ENCODE assay signal across 22 cellular contexts in the genomic region with DNA sequence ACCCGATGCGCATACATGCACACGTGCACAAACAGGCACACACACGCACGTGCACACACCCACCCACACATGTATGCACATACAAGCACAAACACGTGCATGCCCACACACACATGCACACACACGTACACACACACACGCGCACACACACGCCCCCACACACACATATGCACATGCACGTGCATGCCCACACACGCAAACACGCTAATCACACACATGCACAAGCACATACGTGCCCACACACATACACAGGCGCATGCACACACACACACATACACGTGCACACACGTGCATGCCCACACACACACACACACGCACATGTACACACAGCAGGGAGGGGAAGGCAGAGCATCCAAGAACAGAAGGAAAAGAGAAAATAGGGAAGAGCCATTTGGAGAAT. TPM values are rescaled to one million over a fixed set of nuclear protein-coding genes. Genes with fewer than 3 reads are reported as not detected.
DNase-seq lines count a peak whose midpoint lies in the region; ATAC-seq, FAIRE-seq and TF ChIP-seq lines count a peak whose summit lies in the region.
"Had no signal": no experiment of that assay in that cellular context is flagged by ENCODE, and none has a peak within 500 bp of the region (broad histone marks: within the 10 kb centered on the region; RNA-seq: fewer than 3 reads in every experiment).

No MANE protein-coding gene starts in this region.

- SMC1A ChIA-PET in GM12878 (lab: Charles Lee; ENCODE audit: uncharacterized antibody, unreplicated experiment), result no interaction called here

- TF ChIP-seq POLR2A in GM12878 (IDR thresholded peaks at IDR 0.05; ENCODE audit: low read depth, low read length) (no peak), thyroid gland (IDR thresholded peaks at IDR 0.05) (no peak)

- H3K36me3 ChIP-seq in HEK293 (ENCODE audit: control insufficient read depth in 2 of 2, insufficient read depth in 1 of 2, low read length in 2 of 2) (no peaks in the 10 kb centered on the region), GM12878 (ENCODE audit: control insufficient read depth in 2 of 2, insufficient read depth in 2 of 2, low read length in 1 of 2) (no peaks in the 10 kb centered on the region), endodermal cell (ENCODE audit: control insufficient read depth, insufficient read depth, low read length) (no peaks in the 10 kb centered on the region), thyroid gland (no peaks in the 10 kb centered on the region)
- H3K36me3 ChIP-seq: BE2C had no signal

- no peaks in the 10 kb centered on the region for H3K4me1 Mint-ChIP-seq in endodermal cell
- H3K4me1 Mint-ChIP-seq: CD4-positive, CD25-positive, alpha-beta regulatory T cell; CD8-positive, alpha-beta memory T cell had no signal

- TF ChIP-seq CTCF in HEK293 (tag by site-specific recombination; IDR thresholded peaks at IDR 0.05) (no peak), GM12878 (IDR thresholded peaks at IDR 0.05 in 2 of 3, conservative IDR thresholded peaks at IDR 0.05 in 1 of 3; ENCODE audit: control insufficient read depth in 2 of 3, extremely low read depth in 1 of 3, insufficient read depth in 1 of 3, low read depth in 3 of 3, low read length in 3 of 3) (no peak), endodermal cell (conservative IDR thresholded peaks at IDR 0.05) (no peak), thyroid gland (IDR thresholded peaks at IDR 0.05) (no peak), D721Med (IDR thresholded peaks at IDR 0.05; ENCODE audit: insufficient read depth, missing control alignments) (no peak)

- H3K4me3 Mint-ChIP-seq in endodermal cell, result no peak overlapping the region
- H3K4me3 Mint-ChIP-seq: CD4-positive, CD25-positive, alpha-beta regulatory T cell; CD8-positive, alpha-beta memory T cell; GM23338 had no signal

- no peaks in the 10 kb centered on the region for H3K9me3 ChIP-seq in HEK293 (ENCODE audit: control insufficient read depth, insufficient read depth, low read depth, low read length)
- H3K9me3 ChIP-seq in GM12878 (replicated peaks; ENCODE audit: control insufficient read depth, insufficient read depth, low read length), result peaks cover 3% of the 10 kb centered on the region; the same call in 1 of the 3 replicates
- peaks cover 31% of the 10 kb centered on the region for H3K9me3 ChIP-seq in endodermal cell (ENCODE audit: control insufficient read depth, low read length)
- no peaks in the 10 kb centered on the region for H3K9me3 ChIP-seq in thyroid gland
- H3K9me3 ChIP-seq: BE2C had no signal

- H3K9ac ChIP-seq in GM12878 (ENCODE audit: control insufficient read depth, insufficient read depth, low read length), result no peak overlapping the region
- no peak overlapping the region for H3K9ac ChIP-seq in endodermal cell (ENCODE audit: extremely low read depth, low read length, poor library complexity, severe bottlenecking)

- RAD21 ChIA-PET in GM12878 (lab: Charles Lee; ENCODE audit: unreplicated experiment), result no interaction called here

- H3K4me1 ChIP-seq in HEK293 (ENCODE audit: control insufficient read depth, insufficient read depth, low read length) (no peaks in the 10 kb centered on the region), GM12878 (ENCODE audit: control insufficient read depth, insufficient read depth, low read length) (no peaks in the 10 kb centered on the region), endodermal cell (ENCODE audit: control insufficient read depth, insufficient read depth, low read length) (no peaks in the 10 kb centered on the region), thyroid gland (no peaks in the 10 kb centered on the region)
- H3K4me1 ChIP-seq: BE2C had no signal

- FAIRE-seq in GM12878 (lab: Jason Lieb, UNC) (no peak), urothelium cell line (lab: Jason Lieb, UNC) (peak; percentile 100), D721Med (lab: Jason Lieb, UNC) (no peak)
- FAIRE-seq: A204.1, G401.6, K562 had no signal

- intact Hi-C loops in GM12878 (cut with micrococcal nuclease; ENCODE audit: unreplicated experiment), result no loop called here
- intact Hi-C loops in thyroid gland (cut with DNase I), result loop anchor here (10.0 kb wide), 1 partner anchor 213 kb away; no protein-coding TSS in a partner anchor

- H3K27me3 ChIP-seq in GM12878 (replicated peaks in 1 of 2; ENCODE audit: control insufficient read depth in 2 of 2, insufficient read depth in 2 of 2, low read length in 1 of 2) (no peaks in the 10 kb centered on the region), endodermal cell (ENCODE audit: control insufficient read depth, insufficient read depth, low read length, poor library complexity, severe bottlenecking) (no peaks in the 10 kb centered on the region), thyroid gland (no peaks in the 10 kb centered on the region)

- DNase-seq in GM12878 (ENCODE audit: low read depth, low spot score) (no peak), endodermal cell (no peak), urothelium cell line (ENCODE audit: low spot score) (no peak), NCI-H2196 treated with DMSO at 0.1 percent for 48 hours (lab: John Stamatoyannopoulos, UW; ENCODE audit: unreplicated experiment) (no peak), thyroid gland (no peak), D721Med (ENCODE audit: insufficient read length, low spot score) (no peak)
- DNase-seq: ACHN; BE2C; C1 segment of cervical spinal cord; CD4-positive, CD25-positive, alpha-beta regulatory T cell; CD8-positive, alpha-beta memory T cell; COR-L47; H7; IMR-90 had no signal

- TF ChIP-seq RAD21 in GM12878 (IDR thresholded peaks at IDR 0.05; ENCODE audit: insufficient read depth, low read depth, low read length), result no peak

- POLR2A ChIA-PET in HEK293 (lab: Yijun Ruan, JAX), result no interaction called here
- POLR2A ChIA-PET in GM12878 (lab: Charles Lee), result no interaction called here

- in situ Hi-C loops in GM12878 (cut with MboI), result no loop called here

- no peak for ATAC-seq in GM12878
- ATAC-seq: GM23338, HCT116, K562 had no signal

- H4K20me1 ChIP-seq in GM12878 (ENCODE audit: control insufficient read depth, insufficient read depth), result no peaks in the 10 kb centered on the region

- WGBS in GM12878 (ENCODE audit: insufficient coverage, insufficient replicate concordance, low lambda C conversion rate, missing lambda C conversion rate), result 71% methylated on average over 18 of the region's 18 CpGs
- WGBS in endodermal cell (ENCODE audit: insufficient coverage in 1 of 2, insufficient read length in 1 of 2), 2 experiments, result 95% methylated on average over 15 of the region's 18 CpGs; no CpG with 5 or more reads in 1 of the 2 experiments
- 80 to 88% methylated on average over 18 of the region's 18 CpGs for WGBS in thyroid gland, 2 donors

- no peaks in the 10 kb centered on the region for H3K27me3 Mint-ChIP-seq in endodermal cell (ENCODE audit: insufficient read depth)

- no peak overlapping the region for H3K4me2 ChIP-seq in GM12878 (ENCODE audit: control insufficient read depth, insufficient read depth)
- H3K4me2 ChIP-seq: GM23338 had no signal

- no peak overlapping the region for H2AFZ ChIP-seq in GM12878 (ENCODE audit: control insufficient read depth, low read depth, low read length)
- H2AFZ ChIP-seq: GM23338 had no signal

- H3K4me3 ChIP-seq in HEK293 (ENCODE audit: low read depth, low read length) (no peak overlapping the region), GM12878 (no peak overlapping the region), endodermal cell (ENCODE audit: low read length) (peak overlapping the region; percentile 16), thyroid gland (replicated peaks in 1 of 3) (no peak overlapping the region)
- H3K4me3 ChIP-seq: GM23338, K562 had no signal

- no peak overlapping the region for H3K27ac Mint-ChIP-seq in endodermal cell
- H3K27ac Mint-ChIP-seq: GM23338 had no signal

- H3K79me2 ChIP-seq in GM12878 (ENCODE audit: control insufficient read depth, insufficient read depth, low read length), result no peaks in the 10 kb centered on the region

- H3K27ac ChIP-seq in HEK293 (ENCODE audit: extremely low read depth, low read depth, low read length) (no peak overlapping the region), GM12878 (ENCODE audit: control insufficient read depth, insufficient read depth) (no peak overlapping the region), endodermal cell (ENCODE audit: low read depth, low read length) (no peak overlapping the region), thyroid gland (no peak overlapping the region)
- H3K27ac ChIP-seq: HL-60 had no signal

- no peak for TF ChIP-seq EP300 in GM12878 (IDR thresholded peaks at IDR 0.05; ENCODE audit: borderline replicate concordance in 1 of 2, control insufficient read depth in 1 of 2, low read depth in 2 of 2, low read length in 2 of 2)

- no peaks in the 10 kb centered on the region for H3K36me3 Mint-ChIP-seq in endodermal cell (ENCODE audit: low read depth)
- H3K36me3 Mint-ChIP-seq: CD8-positive, alpha-beta memory T cell had no signal

- BruUV-seq in GM12878 (replicated peaks; lab: Mats Ljungman, UMichigan), result no TSS peak

- H3K9me3 Mint-ChIP-seq in endodermal cell, result peaks cover 47% of the 10 kb centered on the region

- CTCF ChIA-PET in HEK293 (lab: Yijun Ruan, JAX), result no interaction called here
- CTCF ChIA-PET in GM12878 (lab: Yijun Ruan, JAX), result no interaction called here

TF ChIP-seq in HEK293, 187 proteins besides CTCF, POLR2A, EP300 and RAD21 (continues in another document):
- TF ChIP-seq ZNF2 (tag by site-specific recombination; IDR thresholded peaks at IDR 0.05), result no peak

TF ChIP-seq in GM12878, 131 proteins besides CTCF, POLR2A, EP300 and RAD21 (continues in another document):
- no peak for TF ChIP-seq RB1 (IDR thresholded peaks at IDR 0.05; ENCODE audit: borderline replicate concordance)
- peak; percentile 52 for TF ChIP-seq NR2C2 (IDR thresholded peaks at IDR 0.05; ENCODE audit: borderline replicate concordance, control insufficient read depth, insufficient read length, low read depth)

RNA-seq across cellular contexts. Expression of a gene that starts 26.8 kb away (rescaled TPM):
- total RNA-seq in GM12878 (2013; cell fraction: nucleolus; rRNA removed), result not detected in 2 replicates
- total RNA-seq in GM12878 (2014; rRNA removed), result 0.06 TPM in 1 of 2 replicates, not detected in the other
- not detected in 2 replicates for total RNA-seq in GM12878 (2014; rRNA removed; fragmentation: Illumina TruSeq; extraction: Trizol)
- 0.21 and 0.41 TPM in 2 replicates for total RNA-seq in GM12878 (2021)
- not detected for polyA plus RNA-seq in GM12878 (2011; ENCODE audit: low read depth)
- not detected in 2 replicates for polyA plus RNA-seq in GM12878 (2011; rRNA removed)
- not detected in 2 replicates for polyA plus RNA-seq in GM12878 (2011; cell fraction: cytosol; rRNA removed)
- polyA plus RNA-seq in GM12878 (2011; cell fraction: nucleus; rRNA removed), result not detected in 2 replicates
- 0.16 and 0.38 TPM in 2 replicates for polyA plus RNA-seq in GM12878 (2012)
- 0.04 TPM in 1 of 2 replicates, not detected in the other for polyA plus RNA-seq in GM12878 (2014; fragmentation: Illumina TruSeq; extraction: Trizol)
- not detected for polyA plus RNA-seq in GM12878 (2014; fragmentation: Nextera tagmentation; extraction: Ambion mirVana)
- 0.04 and 0.06 TPM in 2 replicates for polyA plus RNA-seq in GM12878 (2014; rRNA removed)
- polyA plus RNA-seq in GM12878 (2016; fragmentation: Nextera tagmentation; extraction: Ambion mirVana), result under 1 TPM in 1 of 2 experiments, not detected in 1; 0.13 TPM
- polyA minus RNA-seq in GM12878 (2011; rRNA and poly(A)+ RNA removed), result 2.6 TPM in 1 of 2 replicates, not detected in the other
- polyA minus RNA-seq in GM12878 (2011; cell fraction: cytosol; rRNA and poly(A)+ RNA removed), result not detected in 2 replicates
- not detected in 2 replicates for polyA minus RNA-seq in GM12878 (2011; cell fraction: nucleus; rRNA and poly(A)+ RNA removed)
- total RNA-seq in endodermal cell, result under 1 TPM in 1 of 2 donors, not detected in 1; 0.46 TPM
- polyA plus RNA-seq in endodermal cell (2013, experiment 1 of 2), result 9.6 TPM
- 5.6 TPM for polyA plus RNA-seq in endodermal cell (2013, experiment 2 of 2)
- total RNA-seq in thyroid gland, result 1 to 10 TPM in 3 of 4 donors, under 1 TPM in 1; 0.54 to 6.3 (median 1.9) TPM
- total RNA-seq: CD4-positive, CD25-positive, alpha-beta regulatory T cell; CD8-positive, alpha-beta memory T cell; HT1080; IMR-90; K562 had no signal
- polyA plus RNA-seq: CD4-positive, CD25-positive, alpha-beta regulatory T cell; CD8-positive, alpha-beta memory T cell; IMR-90; K562 had no signal
